ENCODE assay signal across 16 cellular contexts in genomic region chr9:11457809-11458785, GRCh38.
DNase-seq lines count a peak whose midpoint lies in the region; ATAC-seq and TF ChIP-seq lines count a peak whose summit lies in the region.
"Had no signal": no experiment of that assay in that cellular context is flagged by ENCODE, and none has a peak within 500 bp of the region (broad histone marks: within the 10 kb centered on the region; RNA-seq: fewer than 3 reads in every experiment).

No MANE protein-coding gene starts in this region.

- DNase-seq in A172 (ENCODE audit: low spot score), result peak; percentile 58
- peak; percentile 59 for DNase-seq in H9
- peak; percentile 86 for DNase-seq in RPMI8226
- peak; percentile 19 for DNase-seq in iPS DF 4.7 (ENCODE audit: extremely low read depth, low spot score)
- DNase-seq in NCI-H345 (lab: John Stamatoyannopoulos, UW), result no peak
- no peak for DNase-seq in activated CD8-positive, alpha-beta memory T cell treated with anti-CD3 and anti-CD28 coated beads, Interleukin-2, amount 50 U/mL, for 4 hours
- DNase-seq: activated CD4-positive, alpha-beta T cell treated with anti-CD3 and anti-CD28 coated beads for 48 hours; AML-193; Karpas-422; mucosa of descending colon; NCI-H526 treated with DMSO at 0.1 percent for 48 hours; stimulated activated CD4-positive, alpha-beta T cell treated with anti-CD3 and anti-CD28 coated beads, Interleukin-4, amount 100 ng/mL, for 4 hours had no signal

- peak overlapping the region; percentile 51 to 80 (median 79); a peak in 3 of 7 replicates for H3K27ac Mint-ChIP-seq in H9
- H3K27ac Mint-ChIP-seq: stimulated activated naive CD8-positive, alpha-beta T cell treated with anti-CD3 and anti-CD28 coated beads, Interleukin-15, Interleukin-2, amounts not matched to agents 100 ng/mL and 50 ng/mL, for 24 hours had no signal

- no peak overlapping the region for H3K56ac ChIP-seq in H9 (ENCODE audit: insufficient read length, low read depth, low read length)

- no peak overlapping the region for H4K91ac ChIP-seq in H9 (ENCODE audit: insufficient read length, low read depth, low read length)

- no peaks in the 10 kb centered on the region for H3K4me1 ChIP-seq in H9 (ENCODE audit: insufficient read depth, low read length)
- H3K4me1 ChIP-seq: prostate gland had no signal

- H3K4me3 Mint-ChIP-seq in H9, result no peak overlapping the region
- H3K4me3 Mint-ChIP-seq: stimulated activated naive CD8-positive, alpha-beta T cell treated with anti-CD3 and anti-CD28 coated beads, Interleukin-15, Interleukin-2, amounts not matched to agents 100 ng/mL and 50 ng/mL, for 24 hours had no signal

- H3K27me3 ChIP-seq in H9 (ENCODE audit: insufficient read depth, low read length), result no peaks in the 10 kb centered on the region

- no peak overlapping the region for H3T11ph ChIP-seq in H9 (ENCODE audit: low read length)

- H3K4me1 Mint-ChIP-seq in H9, result peaks cover 9 to 11% of the 10 kb centered on the region in 2 experiments

- H2BK5ac ChIP-seq in H9 (ENCODE audit: insufficient read length, low read length), result no peak overlapping the region

- no peaks in the 10 kb centered on the region for H3K9me3 ChIP-seq in H9 (ENCODE audit: control insufficient read depth, low read depth, low read length)
- H3K9me3 ChIP-seq: prostate gland had no signal

- no peak overlapping the region for H4K5ac ChIP-seq in H9 (ENCODE audit: insufficient read length, low read depth, low read length)

- H3K36me3 Mint-ChIP-seq in H9 (ENCODE audit: insufficient read depth in 1 of 3, low read depth in 3 of 3), result no peaks in the 10 kb centered on the region

- H3K23ac ChIP-seq in H9 (ENCODE audit: insufficient read length, low read depth, low read length), result no peak overlapping the region

- no peak overlapping the region for H2BK20ac ChIP-seq in H9 (ENCODE audit: low read depth, low read length, poor library complexity, severe bottlenecking)

- no peak overlapping the region for H2AFZ ChIP-seq in H9 (ENCODE audit: low read length)

- H2BK120ac ChIP-seq in H9 (ENCODE audit: low read depth, low read length, poor library complexity, severe bottlenecking), result no peak overlapping the region

- H3K4me2 ChIP-seq in H9 (ENCODE audit: insufficient read depth, insufficient read length, low read length), result no peak overlapping the region

- no peak overlapping the region for H4K8ac ChIP-seq in H9 (replicated peaks; ENCODE audit: insufficient read length, low read depth, low read length)

- TF ChIP-seq CTCF in H9 (conservative IDR thresholded peaks at IDR 0.05), result no peak

- H3K27ac ChIP-seq in H9 (ENCODE audit: insufficient read length, low read depth, low read length), result no peak overlapping the region
- H3K27ac ChIP-seq: prostate gland had no signal

- no peaks in the 10 kb centered on the region for H3K23me2 ChIP-seq in H9 (ENCODE audit: insufficient read length, low read depth, low read length, poor library complexity, severe bottlenecking)

- H2BK15ac ChIP-seq in H9 (ENCODE audit: low read depth, low read length), result no peak overlapping the region

- no peak overlapping the region for H2AK5ac ChIP-seq in H9 (ENCODE audit: insufficient read length, low read length)

- no peak overlapping the region for H3K9ac ChIP-seq in H9 (ENCODE audit: extremely low read depth, insufficient read length, low read length)

- H3K14ac ChIP-seq in H9 (ENCODE audit: insufficient read depth, low read length), result no peak overlapping the region

- H3K79me1 ChIP-seq in H9 (ENCODE audit: insufficient read depth, low read depth, low read length, poor library complexity, severe bottlenecking), result no peaks in the 10 kb centered on the region

- no peak overlapping the region for H3K4ac ChIP-seq in H9 (ENCODE audit: low read depth, low read length)

- H2BK12ac ChIP-seq in H9 (ENCODE audit: insufficient read length, low read depth, low read length), result no peak overlapping the region

- no peaks in the 10 kb centered on the region for H3K27me3 Mint-ChIP-seq in H9 (ENCODE audit: low read depth)
- H3K27me3 Mint-ChIP-seq: stimulated activated naive CD8-positive, alpha-beta T cell treated with anti-CD3 and anti-CD28 coated beads, Interleukin-15, Interleukin-2, amounts not matched to agents 100 ng/mL and 50 ng/mL, for 24 hours had no signal

- H4K20me1 ChIP-seq in H9 (ENCODE audit: control insufficient read depth, insufficient read depth, insufficient read length), result no peaks in the 10 kb centered on the region

- no CpG with 5 or more reads among the region's 6 CpGs for whole genome bisulfite sequencing in H9 (ENCODE audit: extremely low coverage, insufficient read length, low lambda C conversion rate)

- no peak for ATAC-seq in HG02840 (IDR thresholded peaks at IDR 0.05; ENCODE audit: low FRiP score, unreplicated experiment)
- no peak for ATAC-seq in HG02970 (IDR thresholded peaks at IDR 0.05; ENCODE audit: low FRiP score, unreplicated experiment)
- ATAC-seq: mucosa of descending colon had no signal

- H3K9me3 Mint-ChIP-seq in H9, result no peaks in the 10 kb centered on the region

- no peaks in the 10 kb centered on the region for H3K79me2 ChIP-seq in H9 (ENCODE audit: insufficient read depth, low read length)

- no peak overlapping the region for H3K18ac ChIP-seq in H9 (ENCODE audit: insufficient read length, low read depth, low read length)

Comparison
In these comparisons a context has a peak if more than half of its experiments do, and no peak if none do; other contexts are left out.
1. DNase-seq: peak in A172 (single experiment), H9 (single experiment), RPMI8226 (single experiment) and iPS DF 4.7 (single experiment); none in NCI-H345 (single experiment) and activated CD8-positive, alpha-beta memory T cell treated with anti-CD3 and anti-CD28 coated beads, Interleukin-2, amount 50 U/mL, for 4 hours (single experiment).